1 cellular context compared by ENCODE assay signal in the genomic region with DNA sequence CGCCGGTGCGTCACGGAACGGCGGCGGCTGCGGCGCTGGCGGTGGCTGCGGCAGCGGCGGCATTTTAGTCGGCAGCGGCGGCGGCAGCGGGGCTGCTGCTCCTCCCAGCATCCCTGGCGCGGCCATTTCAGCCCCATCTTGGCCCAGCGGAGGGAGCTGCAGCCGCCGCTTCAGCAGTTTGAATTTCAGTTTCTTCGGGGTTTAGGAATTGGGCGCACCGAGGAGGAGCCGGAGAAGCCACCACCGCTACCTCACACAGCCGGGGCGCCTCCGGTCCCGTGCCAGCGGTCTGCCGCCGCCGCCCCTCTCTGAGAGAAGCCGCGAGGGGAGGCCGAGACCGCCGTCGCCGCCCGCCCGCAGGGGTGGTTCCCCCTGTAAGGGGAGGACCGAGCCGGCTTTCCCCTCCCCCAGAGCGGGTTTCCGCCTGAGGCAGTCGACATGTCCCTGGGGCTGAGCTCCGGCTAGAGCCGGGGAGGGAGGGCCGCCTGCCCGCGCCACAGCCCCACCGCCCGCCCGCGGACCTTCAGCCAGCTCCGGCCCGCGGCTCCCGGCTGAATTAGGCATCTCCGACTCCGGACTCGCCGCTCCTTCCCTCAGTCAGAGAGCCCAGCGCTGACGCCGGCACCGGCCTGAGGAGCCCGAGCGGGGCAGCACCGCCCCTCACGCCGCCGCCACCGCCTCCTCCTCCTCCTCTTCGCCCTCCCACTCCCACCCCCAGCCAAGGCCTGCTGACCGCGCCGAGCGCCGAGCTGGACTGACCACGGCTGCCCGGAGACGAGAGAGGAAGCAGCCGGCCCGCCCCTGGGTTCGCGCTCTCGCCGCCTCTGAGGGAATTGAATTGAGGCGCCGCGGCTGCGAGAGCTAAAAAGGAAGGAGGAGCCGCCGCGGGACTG.
TF ChIP-seq lines count a peak whose summit lies in the region.

A gene (plus strand): TSS at position 67 of the 893 bp plus-strand sequence. CDS start 1,053 bp downstream, outside the sequence.

TF ChIP-seq in HEK293, 187 proteins besides CTCF, POLR2A, EP300 and RAD21 (continued from another document):
- TF ChIP-seq, protein P1, sequence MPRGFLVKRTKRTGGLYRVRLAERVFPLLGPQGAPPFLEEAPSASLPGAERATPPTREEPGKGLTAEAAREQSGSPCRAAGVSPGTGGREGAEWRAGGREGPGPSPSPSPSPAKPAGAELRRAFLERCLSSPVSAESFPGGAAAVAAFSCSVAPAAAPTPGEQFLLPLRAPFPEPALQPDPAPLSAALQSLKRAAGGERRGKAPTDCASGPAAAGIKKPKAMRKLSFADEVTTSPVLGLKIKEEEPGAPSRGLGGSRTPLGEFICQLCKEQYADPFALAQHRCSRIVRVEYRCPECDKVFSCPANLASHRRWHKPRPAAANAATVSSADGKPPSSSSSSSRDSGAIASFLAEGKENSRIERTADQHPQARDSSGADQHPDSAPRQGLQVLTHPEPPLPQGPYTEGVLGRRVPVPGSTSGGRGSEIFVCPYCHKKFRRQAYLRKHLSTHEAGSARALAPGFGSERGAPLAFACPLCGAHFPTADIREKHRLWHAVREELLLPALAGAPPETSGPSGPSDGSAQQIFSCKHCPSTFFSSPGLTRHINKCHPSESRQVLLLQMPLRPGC (tag by site-specific recombination; IDR thresholded peaks at IDR 0.05) = peak; percentile 62; the same call in 1 of the 2 replicates
- TF ChIP-seq ZNF423 (tag by site-specific recombination; IDR thresholded peaks at IDR 0.05) (no peak), ZNF302 (tag by site-specific recombination; IDR thresholded peaks at IDR 0.05; ENCODE audit: low read depth) (no peak), ZNF549 (tag by site-specific recombination; IDR thresholded peaks at IDR 0.05) (no peak), SCRT1 (tag by site-specific recombination; IDR thresholded peaks at IDR 0.05; ENCODE audit: borderline replicate concordance) (no peak), ZNF660 (tag by site-specific recombination; IDR thresholded peaks at IDR 0.05) (peak; percentile 86), ZFP37 (tag by site-specific recombination; IDR thresholded peaks at IDR 0.05) (peak; percentile 86; the same call in 1 of the 2 replicates), ZBTB8A (tag by site-specific recombination; IDR thresholded peaks at IDR 0.05) (peak; percentile 72), ZNF19 (tag by site-specific recombination; IDR thresholded peaks at IDR 0.05; ENCODE audit: low read depth) (no peak), ZNF670 (tag by site-specific recombination; IDR thresholded peaks at IDR 0.05; ENCODE audit: low read depth) (no peak), ZNF560 (tag by site-specific recombination; IDR thresholded peaks at IDR 0.05; ENCODE audit: borderline replicate concordance) (no peak), ZFHX2 (tag by site-specific recombination; conservative IDR thresholded peaks at IDR 0.05) (peak; percentile 81), MEIS1 (CRISPR knock-in tag; IDR thresholded peaks at IDR 0.05; ENCODE audit: borderline replicate concordance) (no peak), ZNF266 (tag by site-specific recombination; IDR thresholded peaks at IDR 0.05; ENCODE audit: low read depth) (no peak), ZNF561 (tag by site-specific recombination; IDR thresholded peaks at IDR 0.05; ENCODE audit: borderline replicate concordance) (0 out of 2 replicates have a peak, but pooled peaks have one; percentile 67), SP7 (tag by site-specific recombination; IDR thresholded peaks at IDR 0.05) (peak; percentile 40), ZNF529 (tag by site-specific recombination; IDR thresholded peaks at IDR 0.05; ENCODE audit: insufficient replicate concordance) (no peak), ZNF707 (tag by site-specific recombination; IDR thresholded peaks at IDR 0.05) (no peak), ZNF433 (tag by site-specific recombination; IDR thresholded peaks at IDR 0.05; ENCODE audit: low read depth) (no peak), ZXDB (tag by site-specific recombination; IDR thresholded peaks at IDR 0.05) (peak; percentile 76), ZNF777 (tag by site-specific recombination; IDR thresholded peaks at IDR 0.05; ENCODE audit: borderline replicate concordance) (no peak), ZNF837 (tag by site-specific recombination; IDR thresholded peaks at IDR 0.05) (no peak), HOXC10 (CRISPR knock-in tag; IDR thresholded peaks at IDR 0.05) (no peak), ZNF37A (tag by site-specific recombination; IDR thresholded peaks at IDR 0.05) (no peak), SP3 (tag by site-specific recombination; IDR thresholded peaks at IDR 0.05) (peak; percentile 85)
- TF ChIP-seq, protein P2, sequence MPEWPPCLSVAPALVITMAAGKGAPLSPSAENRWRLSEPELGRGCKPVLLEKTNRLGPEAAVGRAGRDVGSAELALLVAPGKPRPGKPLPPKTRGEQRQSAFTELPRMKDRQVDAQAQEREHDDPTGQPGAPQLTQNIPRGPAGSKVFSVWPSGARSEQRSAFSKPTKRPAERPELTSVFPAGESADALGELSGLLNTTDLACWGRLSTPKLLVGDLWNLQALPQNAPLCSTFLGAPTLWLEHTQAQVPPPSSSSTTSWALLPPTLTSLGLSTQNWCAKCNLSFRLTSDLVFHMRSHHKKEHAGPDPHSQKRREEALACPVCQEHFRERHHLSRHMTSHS (tag by site-specific recombination; IDR thresholded peaks at IDR 0.05) = no peak
- TF ChIP-seq, protein P3, sequence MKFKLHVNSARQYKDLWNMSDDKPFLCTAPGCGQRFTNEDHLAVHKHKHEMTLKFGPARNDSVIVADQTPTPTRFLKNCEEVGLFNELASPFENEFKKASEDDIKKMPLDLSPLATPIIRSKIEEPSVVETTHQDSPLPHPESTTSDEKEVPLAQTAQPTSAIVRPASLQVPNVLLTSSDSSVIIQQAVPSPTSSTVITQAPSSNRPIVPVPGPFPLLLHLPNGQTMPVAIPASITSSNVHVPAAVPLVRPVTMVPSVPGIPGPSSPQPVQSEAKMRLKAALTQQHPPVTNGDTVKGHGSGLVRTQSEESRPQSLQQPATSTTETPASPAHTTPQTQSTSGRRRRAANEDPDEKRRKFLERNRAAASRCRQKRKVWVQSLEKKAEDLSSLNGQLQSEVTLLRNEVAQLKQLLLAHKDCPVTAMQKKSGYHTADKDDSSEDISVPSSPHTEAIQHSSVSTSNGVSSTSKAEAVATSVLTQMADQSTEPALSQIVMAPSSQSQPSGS (tag by site-specific recombination; IDR thresholded peaks at IDR 0.05; ENCODE audit: low read depth) = peak; percentile 92; the same call in 1 of the 2 replicates
- TF ChIP-seq, protein P4, sequence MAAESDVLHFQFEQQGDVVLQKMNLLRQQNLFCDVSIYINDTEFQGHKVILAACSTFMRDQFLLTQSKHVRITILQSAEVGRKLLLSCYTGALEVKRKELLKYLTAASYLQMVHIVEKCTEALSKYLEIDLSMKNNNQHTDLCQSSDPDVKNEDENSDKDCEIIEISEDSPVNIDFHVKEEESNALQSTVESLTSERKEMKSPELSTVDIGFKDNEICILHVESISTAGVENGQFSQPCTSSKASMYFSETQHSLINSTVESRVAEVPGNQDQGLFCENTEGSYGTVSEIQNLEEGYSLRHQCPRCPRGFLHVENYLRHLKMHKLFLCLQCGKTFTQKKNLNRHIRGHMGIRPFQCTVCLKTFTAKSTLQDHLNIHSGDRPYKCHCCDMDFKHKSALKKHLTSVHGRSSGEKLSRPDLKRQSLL (tag by site-specific recombination; IDR thresholded peaks at IDR 0.05) = no peak
- TF ChIP-seq, protein P5, sequence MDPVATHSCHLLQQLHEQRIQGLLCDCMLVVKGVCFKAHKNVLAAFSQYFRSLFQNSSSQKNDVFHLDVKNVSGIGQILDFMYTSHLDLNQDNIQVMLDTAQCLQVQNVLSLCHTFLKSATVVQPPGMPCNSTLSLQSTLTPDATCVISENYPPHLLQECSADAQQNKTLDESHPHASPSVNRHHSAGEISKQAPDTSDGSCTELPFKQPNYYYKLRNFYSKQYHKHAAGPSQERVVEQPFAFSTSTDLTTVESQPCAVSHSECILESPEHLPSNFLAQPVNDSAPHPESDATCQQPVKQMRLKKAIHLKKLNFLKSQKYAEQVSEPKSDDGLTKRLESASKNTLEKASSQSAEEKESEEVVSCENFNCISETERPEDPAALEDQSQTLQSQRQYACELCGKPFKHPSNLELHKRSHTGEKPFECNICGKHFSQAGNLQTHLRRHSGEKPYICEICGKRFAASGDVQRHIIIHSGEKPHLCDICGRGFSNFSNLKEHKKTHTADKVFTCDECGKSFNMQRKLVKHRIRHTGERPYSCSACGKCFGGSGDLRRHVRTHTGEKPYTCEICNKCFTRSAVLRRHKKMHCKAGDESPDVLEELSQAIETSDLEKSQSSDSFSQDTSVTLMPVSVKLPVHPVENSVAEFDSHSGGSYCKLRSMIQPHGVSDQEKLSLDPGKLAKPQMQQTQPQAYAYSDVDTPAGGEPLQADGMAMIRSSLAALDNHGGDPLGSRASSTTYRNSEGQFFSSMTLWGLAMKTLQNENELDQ (tag by site-specific recombination; IDR thresholded peaks at IDR 0.05; ENCODE audit: low read depth) = no peak
- TF ChIP-seq, protein P6, sequence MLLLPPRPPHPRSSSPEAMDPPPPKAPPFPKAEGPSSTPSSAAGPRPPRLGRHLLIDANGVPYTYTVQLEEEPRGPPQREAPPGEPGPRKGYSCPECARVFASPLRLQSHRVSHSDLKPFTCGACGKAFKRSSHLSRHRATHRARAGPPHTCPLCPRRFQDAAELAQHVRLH (tag by site-specific recombination; IDR thresholded peaks at IDR 0.05) = no peak
